Comparison of ENCODE assay signal across 13 cellular contexts in genomic region chr3:37114251-37115145, GRCh38. TPM values are rescaled to one million over a fixed set of nuclear protein-coding genes. Genes with fewer than 3 reads are reported as not detected.
DNase-seq lines count a peak whose midpoint lies in the region; TF ChIP-seq lines count a peak whose summit lies in the region.
"Had no signal": no experiment of that assay in that cellular context is flagged by ENCODE, and none has a peak within 500 bp of the region (broad histone marks: within the 10 kb centered on the region; RNA-seq: fewer than 3 reads in every experiment).

No MANE protein-coding gene starts in this region.

- peak overlapping the region; percentile 77 for H3K27ac Mint-ChIP-seq in osteocyte (ENCODE audit: unreplicated experiment)
- H3K27ac Mint-ChIP-seq: stimulated activated memory B cell treated with anti-CD40 and anti-IgM and Interleukin-4, amounts not matched to agents 10 μg/mL and 1 μg/mL and 100 μg/mL, for 72 hours had no signal

- H3K36me3 Mint-ChIP-seq in osteocyte (ENCODE audit: unreplicated experiment): peaks cover 11% of the 10 kb centered on the region

- no peak overlapping the region for H3K9ac ChIP-seq in BLaER1 treated with 17β-estradiol and CSF1 and Interleukin-3, amounts not matched to agents 10 nM and 100 nM
- no peak overlapping the region for H3K9ac ChIP-seq in colonic mucosa (ENCODE audit: low read depth in 2 of 2, low read length in 2 of 2)

- peaks cover 4 to 28% (median 8%) of the 10 kb centered on the region in 11 experiments; a peak in 15 of 22 replicates for H3K36me3 ChIP-seq in BLaER1 treated with 17β-estradiol and CSF1 and Interleukin-3, amounts not matched to agents 10 nM and 100 nM
- H3K36me3 ChIP-seq in colonic mucosa: no peaks in the 10 kb centered on the region

- peak overlapping the region in 8 of 11 experiments; percentile 1 to 42 (median 30); a peak in 7 of 22 replicates for H3K4me2 ChIP-seq in BLaER1 treated with 17β-estradiol and CSF1 and Interleukin-3, amounts not matched to agents 10 nM and 100 nM

- H4K20me1 ChIP-seq in BLaER1 treated with 17β-estradiol and CSF1 and Interleukin-3, amounts not matched to agents 10 nM and 100 nM: no peaks in the 10 kb centered on the region

- DNase-seq in M059J (ENCODE audit: low read depth) (peak; percentile 75), dermis blood vessel endothelial cell (peak; percentile 76), osteocyte (ENCODE audit: extremely low spot score, unreplicated experiment) (no peak), Kasumi-1 (lab: John Stamatoyannopoulos, UW) (no peak), colonic mucosa (no peak), NCI-H2227 (lab: John Stamatoyannopoulos, UW; ENCODE audit: unreplicated experiment) (no peak), AML-193 (lab: John Stamatoyannopoulos, UW) (no peak)
- DNase-seq: KG1, NCI-H69, spleen, T-helper 2 cell had no signal

- intact Hi-C loops in colonic mucosa (cut with DNase I): no loop called here

- H3K27me3 ChIP-seq in BLaER1 treated with 17β-estradiol and CSF1 and Interleukin-3, amounts not matched to agents 10 nM and 100 nM: no peaks in the 10 kb centered on the region
- H3K27me3 ChIP-seq in colonic mucosa: no peaks in the 10 kb centered on the region
- H3K27me3 ChIP-seq: spleen had no signal

- no peaks in the 10 kb centered on the region for H3K27me3 Mint-ChIP-seq in osteocyte (ENCODE audit: unreplicated experiment)
- H3K27me3 Mint-ChIP-seq: stimulated activated memory B cell treated with anti-CD40 and anti-IgM and Interleukin-4, amounts not matched to agents 10 μg/mL and 1 μg/mL and 100 μg/mL, for 72 hours had no signal

- TF ChIP-seq CTCF in osteocyte (IDR thresholded peaks at IDR 0.05): no peak
- TF ChIP-seq CTCF in colonic mucosa (IDR thresholded peaks at IDR 0.05): no peak

- peaks cover 26% of the 10 kb centered on the region for H3K4me1 Mint-ChIP-seq in osteocyte (ENCODE audit: unreplicated experiment)
- H3K4me1 Mint-ChIP-seq: stimulated activated memory B cell treated with anti-CD40 and anti-IgM and Interleukin-4, amounts not matched to agents 10 μg/mL and 1 μg/mL and 100 μg/mL, for 72 hours had no signal

- H3K4me1 ChIP-seq in BLaER1 treated with 17β-estradiol and CSF1 and Interleukin-3, amounts not matched to agents 10 nM and 100 nM: peaks cover 0 to 16% (median 8%) of the 10 kb centered on the region in 10 experiments; a peak in 11 of 20 replicates
- H3K4me1 ChIP-seq in colonic mucosa: no peaks in the 10 kb centered on the region

- H3K4me3 ChIP-seq in BLaER1 treated with 17β-estradiol and CSF1 and Interleukin-3, amounts not matched to agents 10 nM and 100 nM: no peak overlapping the region
- H3K4me3 ChIP-seq in colonic mucosa: no peak overlapping the region
- H3K4me3 ChIP-seq: spleen had no signal

- no peak overlapping the region for H3K4me3 Mint-ChIP-seq in osteocyte (ENCODE audit: unreplicated experiment)
- H3K4me3 Mint-ChIP-seq: stimulated activated memory B cell treated with anti-CD40 and anti-IgM and Interleukin-4, amounts not matched to agents 10 μg/mL and 1 μg/mL and 100 μg/mL, for 72 hours had no signal

- 0 out of 22 replicates have a peak, but pooled peaks cover 0 to 3% (median 0%) of the 10 kb centered on the region in 11 experiments for H3K9me3 ChIP-seq in BLaER1 treated with 17β-estradiol and CSF1 and Interleukin-3, amounts not matched to agents 10 nM and 100 nM (replicated peaks in 1 of 11)
- H3K9me3 ChIP-seq in colonic mucosa: no peaks in the 10 kb centered on the region
- H3K9me3 ChIP-seq: spleen had no signal

- no peaks in the 10 kb centered on the region for H3K9me3 Mint-ChIP-seq in osteocyte (ENCODE audit: unreplicated experiment)
- H3K9me3 Mint-ChIP-seq: stimulated activated memory B cell treated with anti-CD40 and anti-IgM and Interleukin-4, amounts not matched to agents 10 μg/mL and 1 μg/mL and 100 μg/mL, for 72 hours had no signal

- peak overlapping the region in 4 of 11 experiments; percentile 0 to 48 (median 22); a peak in 6 of 22 replicates for H3K27ac ChIP-seq in BLaER1 treated with 17β-estradiol and CSF1 and Interleukin-3, amounts not matched to agents 10 nM and 100 nM
- H3K27ac ChIP-seq in colonic mucosa: no peak overlapping the region

RNA-seq across cellular contexts. Expression of gene LRRFIP2, which starts 59.9 kb away (rescaled TPM):
- total RNA-seq in M059J (2014; rRNA removed; shearing (Covaris generic)): 18.9 and 31.9 TPM in 2 replicates
- total RNA-seq in dermis blood vessel endothelial cell (40.2 and 54.5 TPM in 2 replicates), osteocyte (43.2 and 49.1 TPM in 2 replicates), colonic mucosa (100 to 1,000 TPM in 1 of 2 donors, 10 to 100 TPM in 1; 87.0 to 120 TPM)

Comparison
In these comparisons a context has a peak if more than half of its experiments do, and no peak if none do; other contexts are left out.
1. DNase-seq: peak in M059J (single experiment) and dermis blood vessel endothelial cell (single experiment); none in osteocyte (single experiment), Kasumi-1 (0 of 2), colonic mucosa (single experiment), NCI-H2227 (single experiment) and AML-193 (0 of 2).